22 cellular contexts compared by ENCODE assay signal in genomic region chr12:46635818-46636217, GRCh38.
"Had no signal": no experiment of that assay in that cellular context is flagged by ENCODE, and none has a peak within 500 bp of the region (broad histone marks: within the 10 kb centered on the region; RNA-seq: fewer than 3 reads in every experiment).

No MANE protein-coding gene starts in this region.

- DNase-seq: dermis blood vessel endothelial cell; dorsolateral prefrontal cortex; effector CD4-positive, alpha-beta T cell; effector memory CD4-positive, alpha-beta T cell; foreskin keratinocyte; heart left ventricle; hypothalamus; immature natural killer cell; left cardiac atrium; left lung; left ventricle myocardium superior; lower lobe of right lung; mesenchymal stem cell; mucosa of descending colon; naive B cell had no signal

- H3K4me1 ChIP-seq: esophagus muscularis mucosa, foreskin keratinocyte, gastroesophageal sphincter, heart left ventricle, left lung, lower lobe of right lung had no signal

- H3K27me3 ChIP-seq: esophagus muscularis mucosa, foreskin keratinocyte, gastroesophageal sphincter, heart left ventricle, hepatocyte, left lung had no signal

- H2AFZ ChIP-seq: hepatocyte had no signal

- H3K27ac ChIP-seq: coronary artery, dorsolateral prefrontal cortex, esophagus muscularis mucosa, foreskin keratinocyte, gastroesophageal sphincter, heart left ventricle, hepatocyte, left lung, lower lobe of right lung had no signal

- FAIRE-seq: colon, endothelial cell of umbilical vein, keratinocyte had no signal

- ATAC-seq: foreskin keratinocyte, gastroesophageal sphincter, heart left ventricle, left cardiac atrium, left lung, left ventricle myocardium superior, lower lobe of right lung, mucosa of descending colon had no signal

- H3K36me3 ChIP-seq: esophagus muscularis mucosa, gastroesophageal sphincter, heart left ventricle, left lung, lower lobe of right lung had no signal

- H3K4me3 ChIP-seq: coronary artery, dorsolateral prefrontal cortex, esophagus muscularis mucosa, gastroesophageal sphincter, heart left ventricle, hepatocyte, left lung, lower lobe of right lung, mucosa of descending colon had no signal

- H3K79me2 ChIP-seq: hepatocyte had no signal

- H3K4me2 ChIP-seq: hepatocyte had no signal
